In the genomic region with DNA sequence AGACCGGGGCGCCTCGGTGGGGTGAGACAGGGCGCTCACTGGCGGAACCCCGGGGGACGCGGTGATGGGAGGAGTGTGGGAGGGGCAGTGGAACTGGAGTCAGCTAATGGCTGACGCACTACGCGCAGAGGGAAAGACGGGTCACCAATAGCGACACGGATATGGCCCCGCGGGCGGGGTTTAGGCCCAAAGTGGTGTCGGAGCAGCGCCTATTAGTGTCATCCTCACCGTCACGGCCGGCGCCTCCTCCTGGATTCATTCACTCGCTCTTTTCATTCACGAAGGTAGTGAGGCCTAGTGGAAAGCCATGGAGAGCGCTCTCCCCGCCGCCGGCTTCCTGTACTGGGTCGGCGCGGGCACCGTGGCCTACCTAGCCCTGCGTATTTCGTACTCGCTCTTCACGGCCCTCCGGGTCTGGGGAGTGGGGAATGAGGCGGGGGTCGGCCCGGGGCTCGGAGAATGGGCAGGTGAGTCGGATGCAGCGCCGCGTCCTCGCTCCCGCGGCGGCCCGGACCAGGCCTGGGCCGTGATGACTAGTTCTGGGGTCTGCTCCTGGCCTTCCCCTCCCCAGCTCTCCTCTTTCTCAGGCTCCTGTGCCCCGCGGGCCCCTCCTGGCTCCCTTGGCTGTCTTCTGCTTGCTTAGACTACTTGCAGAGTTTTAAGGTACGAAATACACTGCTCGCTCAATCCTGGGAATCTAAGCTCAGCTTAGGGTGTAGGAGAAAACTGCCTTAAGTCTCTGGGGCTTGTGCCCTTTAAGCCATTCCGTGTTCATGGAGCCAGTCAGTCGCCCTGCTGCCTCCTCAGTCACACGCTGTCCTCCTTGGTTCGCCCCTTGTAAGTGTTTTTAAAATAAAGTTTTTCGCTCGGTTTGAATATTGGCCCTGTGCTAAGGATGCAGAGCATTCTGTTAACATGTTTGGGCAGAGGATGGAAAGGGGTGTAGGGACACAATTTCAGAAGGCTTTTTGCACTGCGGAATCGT, we compare ENCODE assay signal across 1 cellular context.
TF ChIP-seq lines count a peak whose summit lies in the region.

A gene (plus strand): TSS at position 218 of the 985 bp plus-strand sequence. CDS start 90 bp downstream, at position 308.

TF ChIP-seq in HepG2, 621 proteins besides CTCF, POLR2A, EP300 and RAD21 (continued from another document and continues in another):
- TF ChIP-seq, protein P1, sequence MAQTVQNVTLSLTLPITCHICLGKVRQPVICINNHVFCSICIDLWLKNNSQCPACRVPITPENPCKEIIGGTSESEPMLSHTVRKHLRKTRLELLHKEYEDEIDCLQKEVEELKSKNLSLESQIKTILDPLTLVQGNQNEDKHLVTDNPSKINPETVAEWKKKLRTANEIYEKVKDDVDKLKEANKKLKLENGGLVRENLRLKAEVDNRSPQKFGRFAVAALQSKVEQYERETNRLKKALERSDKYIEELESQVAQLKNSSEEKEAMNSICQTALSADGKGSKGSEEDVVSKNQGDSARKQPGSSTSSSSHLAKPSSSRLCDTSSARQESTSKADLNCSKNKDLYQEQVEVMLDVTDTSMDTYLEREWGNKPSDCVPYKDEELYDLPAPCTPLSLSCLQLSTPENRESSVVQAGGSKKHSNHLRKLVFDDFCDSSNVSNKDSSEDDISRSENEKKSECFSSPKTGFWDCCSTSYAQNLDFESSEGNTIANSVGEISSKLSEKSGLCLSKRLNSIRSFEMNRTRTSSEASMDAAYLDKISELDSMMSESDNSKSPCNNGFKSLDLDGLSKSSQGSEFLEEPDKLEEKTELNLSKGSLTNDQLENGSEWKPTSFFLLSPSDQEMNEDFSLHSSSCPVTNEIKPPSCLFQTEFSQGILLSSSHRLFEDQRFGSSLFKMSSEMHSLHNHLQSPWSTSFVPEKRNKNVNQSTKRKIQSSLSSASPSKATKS (CRISPR knock-in tag; IDR thresholded peaks at IDR 0.05), result no peak
- no peak for TF ChIP-seq TAF15 (IDR thresholded peaks at IDR 0.05; ENCODE audit: low read depth, low read length, poor library complexity, severe bottlenecking)
- peak; percentile 82 for TF ChIP-seq ZNF883 (CRISPR knock-in tag; IDR thresholded peaks at IDR 0.05; ENCODE audit: not compliant biosample characterization)
- TF ChIP-seq, protein P2, sequence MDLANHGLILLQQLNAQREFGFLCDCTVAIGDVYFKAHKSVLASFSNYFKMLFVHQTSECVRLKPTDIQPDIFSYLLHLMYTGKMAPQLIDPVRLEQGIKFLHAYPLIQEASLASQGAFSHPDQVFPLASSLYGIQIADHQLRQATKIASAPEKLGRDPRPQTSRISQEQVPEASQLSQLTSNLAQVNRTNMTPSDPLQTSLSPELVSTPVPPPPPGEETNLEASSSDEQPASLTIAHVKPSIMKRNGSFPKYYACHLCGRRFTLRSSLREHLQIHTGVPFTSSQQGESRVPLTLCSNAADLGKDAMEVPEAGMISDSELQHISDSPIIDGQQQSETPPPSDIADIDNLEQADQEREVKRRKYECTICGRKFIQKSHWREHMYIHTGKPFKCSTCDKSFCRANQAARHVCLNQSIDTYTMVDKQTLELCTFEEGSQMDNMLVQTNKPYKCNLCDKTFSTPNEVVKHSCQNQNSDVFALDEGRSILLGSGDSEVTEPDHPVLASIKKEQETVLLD (CRISPR knock-in tag; IDR thresholded peaks at IDR 0.05; ENCODE audit: low read depth), result no peak
- TF ChIP-seq ZNF33B (CRISPR knock-in tag; IDR thresholded peaks at IDR 0.05), result 0 out of 2 replicates have a peak, but pooled peaks have one; percentile 60
- TF ChIP-seq ZNF678 (CRISPR knock-in tag; IDR thresholded peaks at IDR 0.05), result peak; percentile 77; the same call in 1 of the 2 replicates
- TF ChIP-seq, protein P3, sequence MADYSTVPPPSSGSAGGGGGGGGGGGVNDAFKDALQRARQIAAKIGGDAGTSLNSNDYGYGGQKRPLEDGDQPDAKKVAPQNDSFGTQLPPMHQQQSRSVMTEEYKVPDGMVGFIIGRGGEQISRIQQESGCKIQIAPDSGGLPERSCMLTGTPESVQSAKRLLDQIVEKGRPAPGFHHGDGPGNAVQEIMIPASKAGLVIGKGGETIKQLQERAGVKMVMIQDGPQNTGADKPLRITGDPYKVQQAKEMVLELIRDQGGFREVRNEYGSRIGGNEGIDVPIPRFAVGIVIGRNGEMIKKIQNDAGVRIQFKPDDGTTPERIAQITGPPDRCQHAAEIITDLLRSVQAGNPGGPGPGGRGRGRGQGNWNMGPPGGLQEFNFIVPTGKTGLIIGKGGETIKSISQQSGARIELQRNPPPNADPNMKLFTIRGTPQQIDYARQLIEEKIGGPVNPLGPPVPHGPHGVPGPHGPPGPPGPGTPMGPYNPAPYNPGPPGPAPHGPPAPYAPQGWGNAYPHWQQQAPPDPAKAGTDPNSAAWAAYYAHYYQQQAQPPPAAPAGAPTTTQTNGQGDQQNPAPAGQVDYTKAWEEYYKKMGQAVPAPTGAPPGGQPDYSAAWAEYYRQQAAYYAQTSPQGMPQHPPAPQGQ (CRISPR knock-in tag; IDR thresholded peaks at IDR 0.05; ENCODE audit: borderline replicate concordance), result no peak
- peak; percentile 55; the same call in 1 of the 2 replicates for TF ChIP-seq KDM4B (CRISPR knock-in tag; IDR thresholded peaks at IDR 0.05)
- peak; percentile 71; the same call in 1 of the 2 replicates for TF ChIP-seq RFX1 (IDR thresholded peaks at IDR 0.05)
- TF ChIP-seq TOE1 (CRISPR knock-in tag; IDR thresholded peaks at IDR 0.05), result no peak
- TF ChIP-seq, protein P4, sequence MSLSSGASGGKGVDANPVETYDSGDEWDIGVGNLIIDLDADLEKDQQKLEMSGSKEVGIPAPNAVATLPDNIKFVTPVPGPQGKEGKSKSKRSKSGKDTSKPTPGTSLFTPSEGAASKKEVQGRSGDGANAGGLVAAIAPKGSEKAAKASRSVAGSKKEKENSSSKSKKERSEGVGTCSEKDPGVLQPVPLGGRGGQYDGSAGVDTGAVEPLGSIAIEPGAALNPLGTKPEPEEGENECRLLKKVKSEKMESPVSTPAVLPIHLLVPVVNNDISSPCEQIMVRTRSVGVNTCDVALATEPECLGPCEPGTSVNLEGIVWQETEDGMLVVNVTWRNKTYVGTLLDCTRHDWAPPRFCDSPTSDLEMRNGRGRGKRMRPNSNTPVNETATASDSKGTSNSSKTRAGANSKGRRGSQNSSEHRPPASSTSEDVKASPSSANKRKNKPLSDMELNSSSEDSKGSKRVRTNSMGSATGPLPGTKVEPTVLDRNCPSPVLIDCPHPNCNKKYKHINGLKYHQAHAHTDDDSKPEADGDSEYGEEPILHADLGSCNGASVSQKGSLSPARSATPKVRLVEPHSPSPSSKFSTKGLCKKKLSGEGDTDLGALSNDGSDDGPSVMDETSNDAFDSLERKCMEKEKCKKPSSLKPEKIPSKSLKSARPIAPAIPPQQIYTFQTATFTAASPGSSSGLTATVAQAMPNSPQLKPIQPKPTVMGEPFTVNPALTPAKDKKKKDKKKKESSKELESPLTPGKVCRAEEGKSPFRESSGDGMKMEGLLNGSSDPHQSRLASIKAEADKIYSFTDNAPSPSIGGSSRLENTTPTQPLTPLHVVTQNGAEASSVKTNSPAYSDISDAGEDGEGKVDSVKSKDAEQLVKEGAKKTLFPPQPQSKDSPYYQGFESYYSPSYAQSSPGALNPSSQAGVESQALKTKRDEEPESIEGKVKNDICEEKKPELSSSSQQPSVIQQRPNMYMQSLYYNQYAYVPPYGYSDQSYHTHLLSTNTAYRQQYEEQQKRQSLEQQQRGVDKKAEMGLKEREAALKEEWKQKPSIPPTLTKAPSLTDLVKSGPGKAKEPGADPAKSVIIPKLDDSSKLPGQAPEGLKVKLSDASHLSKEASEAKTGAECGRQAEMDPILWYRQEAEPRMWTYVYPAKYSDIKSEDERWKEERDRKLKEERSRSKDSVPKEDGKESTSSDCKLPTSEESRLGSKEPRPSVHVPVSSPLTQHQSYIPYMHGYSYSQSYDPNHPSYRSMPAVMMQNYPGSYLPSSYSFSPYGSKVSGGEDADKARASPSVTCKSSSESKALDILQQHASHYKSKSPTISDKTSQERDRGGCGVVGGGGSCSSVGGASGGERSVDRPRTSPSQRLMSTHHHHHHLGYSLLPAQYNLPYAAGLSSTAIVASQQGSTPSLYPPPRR (CRISPR knock-in tag; IDR thresholded peaks at IDR 0.05; ENCODE audit: borderline replicate concordance), result no peak
- TF ChIP-seq MIER2 (CRISPR knock-in tag; IDR thresholded peaks at IDR 0.05), result no peak
- 0 out of 2 replicates have a peak, but pooled peaks have one; percentile 27 for TF ChIP-seq ZSCAN12 (CRISPR knock-in tag; IDR thresholded peaks at IDR 0.05)
- TF ChIP-seq SKI (IDR thresholded peaks at IDR 0.05; ENCODE audit: partially characterized antibody), result no peak
- TF ChIP-seq, protein P5, sequence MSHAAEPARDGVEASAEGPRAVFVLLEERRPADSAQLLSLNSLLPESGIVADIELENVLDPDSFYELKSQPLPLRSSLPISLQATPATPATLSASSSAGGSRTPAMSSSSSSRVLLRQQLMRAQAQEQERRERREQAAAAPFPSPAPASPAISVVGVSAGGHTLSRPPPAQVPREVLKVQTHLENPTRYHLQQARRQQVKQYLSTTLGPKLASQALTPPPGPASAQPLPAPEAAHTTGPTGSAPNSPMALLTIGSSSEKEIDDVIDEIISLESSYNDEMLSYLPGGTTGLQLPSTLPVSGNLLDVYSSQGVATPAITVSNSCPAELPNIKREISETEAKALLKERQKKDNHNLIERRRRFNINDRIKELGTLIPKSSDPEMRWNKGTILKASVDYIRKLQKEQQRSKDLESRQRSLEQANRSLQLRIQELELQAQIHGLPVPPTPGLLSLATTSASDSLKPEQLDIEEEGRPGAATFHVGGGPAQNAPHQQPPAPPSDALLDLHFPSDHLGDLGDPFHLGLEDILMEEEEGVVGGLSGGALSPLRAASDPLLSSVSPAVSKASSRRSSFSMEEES (CRISPR knock-in tag; IDR thresholded peaks at IDR 0.05), result no peak
- TF ChIP-seq, protein P6, sequence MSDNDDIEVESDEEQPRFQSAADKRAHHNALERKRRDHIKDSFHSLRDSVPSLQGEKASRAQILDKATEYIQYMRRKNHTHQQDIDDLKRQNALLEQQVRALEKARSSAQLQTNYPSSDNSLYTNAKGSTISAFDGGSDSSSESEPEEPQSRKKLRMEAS (IDR thresholded peaks at IDR 0.05), result 0 out of 2 replicates have a peak, but pooled peaks have one; percentile 46
- TF ChIP-seq ZNF709 (CRISPR knock-in tag; IDR thresholded peaks at IDR 0.05), result no peak
- no peak; the same call in none of the 2 replicates for TF ChIP-seq ZMAT3 (CRISPR knock-in tag; conservative IDR thresholded peaks at IDR 0.05)
- TF ChIP-seq IKZF1 (IDR thresholded peaks at IDR 0.05), result no peak
- no peak for TF ChIP-seq ZNF569 (CRISPR knock-in tag; IDR thresholded peaks at IDR 0.05; ENCODE audit: borderline replicate concordance)
- 0 out of 2 replicates have a peak, but pooled peaks have one; percentile 25 for TF ChIP-seq NFE2L1 (CRISPR knock-in tag; IDR thresholded peaks at IDR 0.05; ENCODE audit: borderline replicate concordance)
- TF ChIP-seq GABPA (IDR thresholded peaks at IDR 0.05; ENCODE audit: low read depth, low read length), result no peak
- TF ChIP-seq GABPA (CRISPR knock-in tag; IDR thresholded peaks at IDR 0.05; ENCODE audit: low read depth), result no peak; the same call in 1 of the 2 replicates
- TF ChIP-seq ZNF766 (CRISPR knock-in tag; IDR thresholded peaks at IDR 0.05; ENCODE audit: borderline replicate concordance), result no peak
- 0 out of 2 replicates have a peak, but pooled peaks have one; percentile 30 for TF ChIP-seq JUN (CRISPR knock-in tag; IDR thresholded peaks at IDR 0.05)
- peak; percentile 25; the same call in 1 of the 2 replicates for TF ChIP-seq RXRA (CRISPR knock-in tag; IDR thresholded peaks at IDR 0.05)
- TF ChIP-seq, protein P7, sequence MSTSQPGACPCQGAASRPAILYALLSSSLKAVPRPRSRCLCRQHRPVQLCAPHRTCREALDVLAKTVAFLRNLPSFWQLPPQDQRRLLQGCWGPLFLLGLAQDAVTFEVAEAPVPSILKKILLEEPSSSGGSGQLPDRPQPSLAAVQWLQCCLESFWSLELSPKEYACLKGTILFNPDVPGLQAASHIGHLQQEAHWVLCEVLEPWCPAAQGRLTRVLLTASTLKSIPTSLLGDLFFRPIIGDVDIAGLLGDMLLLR (CRISPR knock-in tag; IDR thresholded peaks at IDR 0.05), result peak; percentile 23; the same call in 1 of the 2 replicates
- no peak for TF ChIP-seq KDM6A (CRISPR knock-in tag; IDR thresholded peaks at IDR 0.05; ENCODE audit: low read depth)
- TF ChIP-seq, protein P8, sequence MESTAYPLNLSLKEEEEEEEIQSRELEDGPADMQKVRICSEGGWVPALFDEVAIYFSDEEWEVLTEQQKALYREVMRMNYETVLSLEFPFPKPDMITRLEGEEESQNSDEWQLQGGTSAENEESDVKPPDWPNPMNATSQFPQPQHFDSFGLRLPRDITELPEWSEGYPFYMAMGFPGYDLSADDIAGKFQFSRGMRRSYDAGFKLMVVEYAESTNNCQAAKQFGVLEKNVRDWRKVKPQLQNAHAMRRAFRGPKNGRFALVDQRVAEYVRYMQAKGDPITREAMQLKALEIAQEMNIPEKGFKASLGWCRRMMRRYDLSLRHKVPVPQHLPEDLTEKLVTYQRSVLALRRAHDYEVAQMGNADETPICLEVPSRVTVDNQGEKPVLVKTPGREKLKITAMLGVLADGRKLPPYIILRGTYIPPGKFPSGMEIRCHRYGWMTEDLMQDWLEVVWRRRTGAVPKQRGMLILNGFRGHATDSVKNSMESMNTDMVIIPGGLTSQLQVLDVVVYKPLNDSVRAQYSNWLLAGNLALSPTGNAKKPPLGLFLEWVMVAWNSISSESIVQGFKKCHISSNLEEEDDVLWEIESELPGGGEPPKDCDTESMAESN (CRISPR knock-in tag; conservative IDR thresholded peaks at IDR 0.05), result no peak
- peak; percentile 65; the same call in 1 of the 2 replicates for TF ChIP-seq NR2C2 (CRISPR knock-in tag; IDR thresholded peaks at IDR 0.05; ENCODE audit: borderline replicate concordance)
- TF ChIP-seq ZNF496 (CRISPR knock-in tag; IDR thresholded peaks at IDR 0.05; ENCODE audit: insufficient replicate concordance), result no peak
- TF ChIP-seq, protein P9, sequence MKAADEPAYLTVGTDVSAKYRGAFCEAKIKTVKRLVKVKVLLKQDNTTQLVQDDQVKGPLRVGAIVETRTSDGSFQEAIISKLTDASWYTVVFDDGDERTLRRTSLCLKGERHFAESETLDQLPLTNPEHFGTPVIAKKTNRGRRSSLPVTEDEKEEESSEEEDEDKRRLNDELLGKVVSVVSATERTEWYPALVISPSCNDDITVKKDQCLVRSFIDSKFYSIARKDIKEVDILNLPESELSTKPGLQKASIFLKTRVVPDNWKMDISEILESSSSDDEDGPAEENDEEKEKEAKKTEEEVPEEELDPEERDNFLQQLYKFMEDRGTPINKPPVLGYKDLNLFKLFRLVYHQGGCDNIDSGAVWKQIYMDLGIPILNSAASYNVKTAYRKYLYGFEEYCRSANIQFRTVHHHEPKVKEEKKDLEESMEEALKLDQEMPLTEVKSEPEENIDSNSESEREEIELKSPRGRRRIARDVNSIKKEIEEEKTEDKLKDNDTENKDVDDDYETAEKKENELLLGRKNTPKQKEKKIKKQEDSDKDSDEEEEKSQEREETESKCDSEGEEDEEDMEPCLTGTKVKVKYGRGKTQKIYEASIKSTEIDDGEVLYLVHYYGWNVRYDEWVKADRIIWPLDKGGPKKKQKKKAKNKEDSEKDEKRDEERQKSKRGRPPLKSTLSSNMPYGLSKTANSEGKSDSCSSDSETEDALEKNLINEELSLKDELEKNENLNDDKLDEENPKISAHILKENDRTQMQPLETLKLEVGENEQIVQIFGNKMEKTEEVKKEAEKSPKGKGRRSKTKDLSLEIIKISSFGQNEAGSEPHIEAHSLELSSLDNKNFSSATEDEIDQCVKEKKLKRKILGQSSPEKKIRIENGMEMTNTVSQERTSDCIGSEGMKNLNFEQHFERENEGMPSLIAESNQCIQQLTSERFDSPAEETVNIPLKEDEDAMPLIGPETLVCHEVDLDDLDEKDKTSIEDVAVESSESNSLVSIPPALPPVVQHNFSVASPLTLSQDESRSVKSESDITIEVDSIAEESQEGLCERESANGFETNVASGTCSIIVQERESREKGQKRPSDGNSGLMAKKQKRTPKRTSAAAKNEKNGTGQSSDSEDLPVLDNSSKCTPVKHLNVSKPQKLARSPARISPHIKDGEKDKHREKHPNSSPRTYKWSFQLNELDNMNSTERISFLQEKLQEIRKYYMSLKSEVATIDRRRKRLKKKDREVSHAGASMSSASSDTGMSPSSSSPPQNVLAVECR (CRISPR knock-in tag; IDR thresholded peaks at IDR 0.05; ENCODE audit: borderline replicate concordance), result peak; percentile 85; the same call in 1 of the 2 replicates
- TF ChIP-seq ZNF24 (IDR thresholded peaks at IDR 0.05), result peak; percentile 67; the same call in 1 of the 2 replicates
